In genomic region chr14:74275265-74275841, GRCh38 we compare ENCODE assay signal across 15 cellular contexts. TPM values are rescaled to one million over a fixed set of nuclear protein-coding genes. Genes with fewer than 3 reads are reported as not detected.
DNase-seq lines count a peak whose midpoint lies in the region; ATAC-seq and TF ChIP-seq lines count a peak whose summit lies in the region.
"Had no signal": no experiment of that assay in that cellular context is flagged by ENCODE, and none has a peak within 500 bp of the region (broad histone marks: within the 10 kb centered on the region; RNA-seq: fewer than 3 reads in every experiment).

No MANE protein-coding gene starts in this region.

- TF ChIP-seq CTCF in AG04450 (IDR thresholded peaks at IDR 0.05; ENCODE audit: low read depth, low read length) (no peak), HFFc6 (IDR thresholded peaks at IDR 0.05) (no peak)

- H3K4me3 ChIP-seq in AG04450 (ENCODE audit: low read depth, low read length) (no peak overlapping the region), SJCRH30 (no peak overlapping the region)

- no peak overlapping the region for H3K27ac Mint-ChIP-seq in HFFc6
- H3K27ac Mint-ChIP-seq in activated CD4-positive, alpha-beta memory T cell treated with anti-CD3 and anti-CD28 coated beads for 36 hours, result no peak overlapping the region

- no peak overlapping the region for H3K4me3 Mint-ChIP-seq in HFFc6
- H3K4me3 Mint-ChIP-seq in activated CD4-positive, alpha-beta memory T cell treated with anti-CD3 and anti-CD28 coated beads for 36 hours, result no peak overlapping the region

- peaks cover 17% of the 10 kb centered on the region for H3K4me1 Mint-ChIP-seq in HFFc6 (ENCODE audit: low read depth)
- H3K4me1 Mint-ChIP-seq in activated CD4-positive, alpha-beta memory T cell treated with anti-CD3 and anti-CD28 coated beads for 36 hours (ENCODE audit: low read depth), result no peaks in the 10 kb centered on the region

- H3K36me3 Mint-ChIP-seq in HFFc6 (ENCODE audit: low read depth), result peaks cover 11% of the 10 kb centered on the region
- no peaks in the 10 kb centered on the region for H3K36me3 Mint-ChIP-seq in activated CD4-positive, alpha-beta memory T cell treated with anti-CD3 and anti-CD28 coated beads for 36 hours

- H3K9me3 ChIP-seq in AG04450 (ENCODE audit: control insufficient read depth, insufficient read depth, low read length) (peaks cover 8% of the 10 kb centered on the region; the same call in 1 of the 2 replicates), SJCRH30 (replicated peaks) (no peaks in the 10 kb centered on the region)

- H3K36me3 ChIP-seq in SJCRH30, result no peaks in the 10 kb centered on the region

- intact Hi-C loops in left cardiac atrium (cut with DNase I), result no loop called here
- intact Hi-C loops in activated CD4-positive, alpha-beta memory T cell treated with anti-CD3 and anti-CD28 coated beads for 36 hours (cut with micrococcal nuclease), result no loop called here

- peaks cover 7% of the 10 kb centered on the region for H3K9me3 Mint-ChIP-seq in HFFc6
- H3K9me3 Mint-ChIP-seq in activated CD4-positive, alpha-beta memory T cell treated with anti-CD3 and anti-CD28 coated beads for 36 hours, result peaks cover 12% of the 10 kb centered on the region

- DNase-seq in AG04450 (ENCODE audit: low read depth, low spot score) (peak; percentile 37), HFFc6 (peak; percentile 67), SJCRH30 (peak; percentile 81 to 82), left cardiac atrium (no peak), Ammon's horn (ENCODE audit: low spot score) (no peak)
- DNase-seq in activated CD4-positive, alpha-beta memory T cell treated with anti-CD3 and anti-CD28 coated beads for 36 hours, result no peak
- DNase-seq: activated gamma-delta T cell; COR-L47; NCI-H1092 treated with DMSO at 0.1 percent for 48 hours; stimulated activated CD4-positive, alpha-beta T cell treated with anti-CD3 and anti-CD28 coated beads, Interleukin-1b, Interleukin-23, amount 100 ng/mL, for 48 hours; T-helper 1 cell had no signal

- POLR2A ChIA-PET in AG04450 (lab: Yijun Ruan, JAX), result no interaction called here
- POLR2A ChIA-PET in activated CD4-positive, alpha-beta memory T cell treated with anti-CD3 and anti-CD28 coated beads for 36 hours (lab: Charles Lee), result no interaction called here

- peak; percentile 53 to 64 for ATAC-seq in left cardiac atrium
- no peak for ATAC-seq in HG03097 (IDR thresholded peaks at IDR 0.05; ENCODE audit: low FRiP score, unreplicated experiment)
- no peak for ATAC-seq in HG02642 (IDR thresholded peaks at IDR 0.05; ENCODE audit: poor library complexity, unreplicated experiment)

- H3K27me3 ChIP-seq in AG04450 (ENCODE audit: control insufficient read depth, insufficient read depth, low read length) (no peaks in the 10 kb centered on the region), SJCRH30 (no peaks in the 10 kb centered on the region)

- H3K27ac ChIP-seq in AG04450 (ENCODE audit: low read depth, low read length), result no peak overlapping the region
- no peak overlapping the region for H3K27ac ChIP-seq in SJCRH30

- CTCF ChIA-PET in AG04450 (lab: Charles Lee), result interaction anchor here (1.0 kb wide), 1 partner anchor 17 kb away, joined by 3 read pairs; no protein-coding TSS in a partner anchor
- CTCF ChIA-PET in activated CD4-positive, alpha-beta memory T cell treated with anti-CD3 and anti-CD28 coated beads for 36 hours (lab: Charles Lee), result interaction anchor here (1.0 to 1.2 kb wide), 2 partner anchors 18 to 23 kb away, joined by 3 read pairs; no protein-coding TSS in a partner anchor

- H3K27me3 Mint-ChIP-seq in HFFc6 (ENCODE audit: insufficient read depth), result peaks cover 21% of the 10 kb centered on the region
- peaks cover 3% of the 10 kb centered on the region for H3K27me3 Mint-ChIP-seq in activated CD4-positive, alpha-beta memory T cell treated with anti-CD3 and anti-CD28 coated beads for 36 hours

- H3K4me1 ChIP-seq in SJCRH30, result peaks cover 11% of the 10 kb centered on the region

RNA-seq across cellular contexts. Expression of gene ABCD4, which starts 27.4 kb away (rescaled TPM):
- 13.3 and 14.7 TPM in 2 replicates for polyA plus RNA-seq in AG04450 (2011; rRNA removed)
- 21.5 and 23.3 TPM in 2 replicates for polyA minus RNA-seq in AG04450 (2011; rRNA and poly(A)+ RNA removed)
- 10 to 100 TPM; 13.4 to 18.5 (median 15.7) TPM for total RNA-seq in HFFc6 (2021; fragmentation: NEBNext Ultra II Directional; extraction: Animal tissue kit (Norgen Biotek cat#: 25700))
- total RNA-seq in SJCRH30 (2014; rRNA removed; shearing (Covaris generic)), result 26.3 and 30.6 TPM in 2 replicates
- 10 to 100 TPM; 22.5 to 26.8 TPM for total RNA-seq in left cardiac atrium
- 10 to 100 TPM; 42.7 to 47.7 TPM for total RNA-seq in activated CD4-positive, alpha-beta memory T cell treated with anti-CD3 and anti-CD28 coated beads for 36 hours

RNA-seq across cellular contexts. Expression of gene VSX2, which starts 36.1 kb away (rescaled TPM):
- polyA plus RNA-seq in AG04450 (2011; rRNA removed), result not detected in 2 replicates
- polyA minus RNA-seq in AG04450 (2011; rRNA and poly(A)+ RNA removed), result not detected in 2 replicates
- total RNA-seq in HFFc6 (2021; fragmentation: NEBNext Ultra II Directional; extraction: Animal tissue kit (Norgen Biotek cat#: 25700)), result not detected
- total RNA-seq in SJCRH30 (2014; rRNA removed; shearing (Covaris generic)), result 0.02 and 0.03 TPM in 2 replicates
- not detected for total RNA-seq in left cardiac atrium
- not detected for total RNA-seq in activated CD4-positive, alpha-beta memory T cell treated with anti-CD3 and anti-CD28 coated beads for 36 hours
- total RNA-seq: mononuclear cell, urinary bladder had no signal
- polyA plus RNA-seq: urinary bladder had no signal

Comparison
In these comparisons a context has a peak if more than half of its experiments do, and no peak if none do; other contexts are left out.
1. DNase-seq: peak in AG04450 (single experiment), HFFc6 (single experiment) and SJCRH30 (2 of 2); none in left cardiac atrium (single experiment), Ammon's horn (single experiment) and activated CD4-positive, alpha-beta memory T cell treated with anti-CD3 and anti-CD28 coated beads for 36 hours (single experiment).
2. ATAC-seq: peak in left cardiac atrium (2 of 2); none in HG03097 (single experiment) and HG02642 (single experiment).